Comparison of ENCODE assay signal across 14 cellular contexts in the genomic region with DNA sequence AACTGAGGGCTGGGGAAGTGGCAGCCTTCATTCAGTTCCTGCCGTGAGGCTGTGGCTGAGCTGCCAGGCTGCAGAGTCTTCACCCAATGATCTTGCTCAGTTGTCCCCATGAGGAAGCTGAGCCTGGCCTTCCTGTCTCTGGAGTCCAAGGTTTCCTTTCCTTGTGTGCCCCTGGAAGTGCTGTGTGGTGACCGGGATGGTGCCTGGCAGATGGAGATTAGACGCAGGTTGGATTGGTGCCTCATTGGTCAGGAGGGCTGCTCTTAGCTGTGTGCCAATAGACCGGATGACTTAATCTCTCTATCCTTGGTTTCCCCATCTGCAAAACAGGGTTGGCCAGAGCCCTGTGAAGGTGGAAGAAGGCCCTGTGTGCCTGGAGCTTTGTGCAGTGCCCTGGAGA. TPM values are rescaled to one million over a fixed set of nuclear protein-coding genes. Genes with fewer than 3 reads are reported as not detected.
A peak's percentile ranks its signal among the peaks of the same experiment; 100 is the strongest.
DNase-seq lines count a peak whose midpoint lies in the region; ATAC-seq and TF ChIP-seq lines count a peak whose summit lies in the region.
"Had no signal": no experiment of that assay in that cellular context is flagged by ENCODE, and none has a peak within 500 bp of the region (broad histone marks: within the 10 kb centered on the region; RNA-seq: fewer than 3 reads in every experiment).

No MANE protein-coding gene starts in this region.

- no peak for TF ChIP-seq POLR2A in gastroesophageal sphincter (IDR thresholded peaks at IDR 0.05)

- 50 to 100% methylated on average over 2 to 3 of the region's 4 CpGs for WGBS in gastroesophageal sphincter (ENCODE audit: low coverage in 1 of 2), 2 donors

- H3K4me3 Mint-ChIP-seq in CD14-positive monocyte (no peak overlapping the region), T-cell (no peak overlapping the region)
- H3K4me3 Mint-ChIP-seq: activated CD8-positive, alpha-beta memory T cell treated with anti-CD3 and anti-CD28 coated beads, Interleukin-2, amount 10 ng/mL, durations not matched to agents 7 days and 5 days had no signal

- H3K27me3 Mint-ChIP-seq in CD14-positive monocyte (ENCODE audit: low read depth in 3 of 3), result peaks cover 0 to under 1% (median 0%) of the 10 kb centered on the region in 3 donors
- no peaks in the 10 kb centered on the region for H3K27me3 Mint-ChIP-seq in T-cell
- H3K27me3 Mint-ChIP-seq: activated CD8-positive, alpha-beta memory T cell treated with anti-CD3 and anti-CD28 coated beads, Interleukin-2, amount 10 ng/mL, durations not matched to agents 7 days and 5 days had no signal

- H3K27ac ChIP-seq in gastroesophageal sphincter, result no peak overlapping the region
- peak overlapping the region; percentile 82 for H3K27ac ChIP-seq in neutrophil
- H3K27ac ChIP-seq: psoas muscle, SJSA1, uterus had no signal

- no peak for TF ChIP-seq EP300 in gastroesophageal sphincter (IDR thresholded peaks at IDR 0.05)

- peaks cover 11 to 27% of the 10 kb centered on the region in 2 donors for H3K36me3 Mint-ChIP-seq in CD14-positive monocyte
- H3K36me3 Mint-ChIP-seq in T-cell, result peaks cover 9% of the 10 kb centered on the region

- POLR2A ChIA-PET in T-cell (lab: Charles Lee), result interaction anchor here in 1 of 2 donors (0.5 to 0.7 kb wide), 3 partner anchors 9 to 324 kb away, joined by 3 to 7 read pairs (median 3); no protein-coding TSS in a partner anchor

- CTCF ChIA-PET in T-cell (lab: Charles Lee), result interaction anchor here in 1 of 2 donors (1.5 kb wide), 1 partner anchor 12 kb away, joined by 4 read pairs; no protein-coding TSS in a partner anchor

- H3K4me1 Mint-ChIP-seq in CD14-positive monocyte (peaks cover 69% of the 10 kb centered on the region), T-cell (peaks cover 49 to 72% (median 60%) of the 10 kb centered on the region in 3 donors)

- TF ChIP-seq CTCF in CD14-positive monocyte (IDR thresholded peaks at IDR 0.05) (no peak), gastroesophageal sphincter (IDR thresholded peaks at IDR 0.05) (no peak), neutrophil (IDR thresholded peaks at IDR 0.05) (no peak)

- ATAC-seq in T-cell (replicated peaks in 1 of 4), result no peak
- ATAC-seq in gastroesophageal sphincter, result peak; percentile 57
- no peak for ATAC-seq in HG02973 (IDR thresholded peaks at IDR 0.05; ENCODE audit: unreplicated experiment)
- no peak for ATAC-seq in GM21717 (IDR thresholded peaks at IDR 0.05; ENCODE audit: unreplicated experiment)
- no peak for ATAC-seq in GM18909 (IDR thresholded peaks at IDR 0.05; ENCODE audit: poor library complexity, unreplicated experiment)
- ATAC-seq in HG03045 (IDR thresholded peaks at IDR 0.05; ENCODE audit: unreplicated experiment), result no peak
- ATAC-seq: activated CD8-positive, alpha-beta memory T cell treated with anti-CD3 and anti-CD28 coated beads, Interleukin-2, amount 10 ng/mL, durations not matched to agents 7 days and 5 days; psoas muscle had no signal

- H3K27me3 ChIP-seq in gastroesophageal sphincter (no peaks in the 10 kb centered on the region), neutrophil (no peaks in the 10 kb centered on the region)
- H3K27me3 ChIP-seq: SJSA1, uterus had no signal

- DNase-seq in CD14-positive monocyte (ENCODE audit: low spot score), result no peak
- no peak for DNase-seq in T-cell
- DNase-seq: activated CD8-positive, alpha-beta memory T cell treated with anti-CD3 and anti-CD28 coated beads, Interleukin-2, amount 10 ng/mL, durations not matched to agents 7 days and 5 days; psoas muscle; stimulated activated CD8-positive, alpha-beta memory T cell treated with anti-CD3 and anti-CD28 coated beads, Interleukin-4, amount 100 ng/mL, for 48 hours; uterus had no signal

- H3K36me3 ChIP-seq in gastroesophageal sphincter, result peaks cover 0 to 4% of the 10 kb centered on the region in 2 donors
- peaks cover 4% of the 10 kb centered on the region for H3K36me3 ChIP-seq in neutrophil
- H3K36me3 ChIP-seq: SJSA1, uterus had no signal

- no peaks in the 10 kb centered on the region for H3K9me3 ChIP-seq in gastroesophageal sphincter
- no peaks in the 10 kb centered on the region for H3K9me3 ChIP-seq in neutrophil
- H3K9me3 ChIP-seq: psoas muscle, SJSA1, uterus had no signal

- H3K4me1 ChIP-seq in gastroesophageal sphincter (peaks cover 0 to 42% (median 6%) of the 10 kb centered on the region in 3 donors), neutrophil (ENCODE audit: control insufficient read depth in 1 of 2, insufficient read depth in 1 of 2, low read depth in 1 of 2, low read length in 1 of 2) (peaks cover 45 to 62% of the 10 kb centered on the region in 2 experiments)
- H3K4me1 ChIP-seq: SJSA1 had no signal

- no peak overlapping the region for H3K4me3 ChIP-seq in gastroesophageal sphincter
- no peak overlapping the region for H3K4me3 ChIP-seq in neutrophil (ENCODE audit: low read depth in 1 of 2, low read length in 1 of 2)
- H3K4me3 ChIP-seq: coronary artery, psoas muscle, SJSA1, uterus had no signal

- H3K27ac Mint-ChIP-seq in CD14-positive monocyte (peak overlapping the region; percentile 60 to 88 (median 76)), T-cell (peak overlapping the region; percentile 45 to 74)

- intact Hi-C loops in CD14-positive monocyte (cut with micrococcal nuclease), result no loop called here

- H3K9me3 Mint-ChIP-seq in CD14-positive monocyte (no peaks in the 10 kb centered on the region), T-cell (no peaks in the 10 kb centered on the region)

RNA-seq across cellular contexts. Expression of gene DNM2, which starts 24.6 kb away (rescaled TPM):
- polyA plus RNA-seq in CD14-positive monocyte, result 10 to 100 TPM; 53.0 to 69.5 TPM
- total RNA-seq in T-cell (100 to 1,000 TPM; 272 to 329 (median 297) TPM), gastroesophageal sphincter (100 to 1,000 TPM in 2 of 4 donors, 10 to 100 TPM in 2; 79.1 to 115 (median 96.8) TPM)

RNA-seq across cellular contexts. Expression of gene QTRT1, which starts 41.3 kb away (rescaled TPM):
- polyA plus RNA-seq in CD14-positive monocyte, result 10 to 100 TPM in 1 of 2 donors, 1 to 10 TPM in 1; 9.9 to 12.3 TPM
- total RNA-seq in T-cell (10 to 100 TPM; 47.7 to 68.1 (median 55.1) TPM), gastroesophageal sphincter (10 to 100 TPM; 19.6 to 36.6 (median 22.7) TPM)
